ENCODE assay signal across 6 cellular contexts in the genomic region with DNA sequence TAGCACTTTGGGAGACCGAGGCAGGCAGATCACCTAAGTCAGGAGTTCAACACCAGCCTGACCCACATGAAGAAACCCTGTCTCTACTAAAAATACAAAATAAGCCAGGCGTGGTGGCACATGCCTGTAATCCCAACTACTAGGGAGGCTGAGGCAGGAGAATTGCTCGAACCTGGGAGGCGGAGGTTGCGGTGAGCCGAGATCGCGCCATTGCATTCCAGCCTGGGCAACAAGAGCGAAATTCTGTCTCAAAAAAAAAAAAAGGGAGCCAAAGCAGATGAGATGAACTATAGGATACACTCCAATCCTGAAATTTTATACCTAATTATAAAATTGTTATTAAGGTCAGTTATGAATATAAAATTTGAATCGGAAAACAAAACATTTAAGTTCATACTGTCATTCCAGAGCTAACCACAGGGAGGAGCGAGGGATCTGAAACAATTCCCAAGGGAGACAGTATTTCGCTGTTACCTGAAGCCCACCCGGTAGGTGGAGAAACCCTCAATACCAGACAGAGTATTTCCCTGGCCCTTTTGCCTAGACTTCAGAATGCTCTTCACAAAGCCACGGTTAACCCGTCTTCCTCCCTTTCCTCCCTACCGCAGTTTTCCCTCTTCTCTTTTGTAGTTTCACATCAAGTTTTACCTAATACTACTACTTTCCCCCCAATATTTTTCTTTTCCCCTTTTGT.
DNase-seq lines count a peak whose midpoint lies in the region.

No MANE protein-coding gene starts in this region.

- no peaks in the 10 kb centered on the region for H3K9me3 ChIP-seq in endocrine pancreas (ENCODE audit: control insufficient read depth, low read length)

- H3K4me3 ChIP-seq in endocrine pancreas (ENCODE audit: control insufficient read depth, insufficient read depth, low read length), result peak overlapping the region; percentile 67

- H3K27me3 ChIP-seq in endocrine pancreas (ENCODE audit: control insufficient read depth, insufficient read depth, low read length), result no peaks in the 10 kb centered on the region

- no peaks in the 10 kb centered on the region for H3K36me3 ChIP-seq in endocrine pancreas (ENCODE audit: control insufficient read depth, insufficient read depth, low read length)

- no peaks in the 10 kb centered on the region for H3K4me1 ChIP-seq in endocrine pancreas (ENCODE audit: control insufficient read depth, insufficient read depth, low read length)

- DNase-seq in DMS 273 (lab: John Stamatoyannopoulos, UW; ENCODE audit: unreplicated experiment) (peak; percentile 81), DMS 273 treated with DMSO at 0.1 percent for 48 hours (lab: John Stamatoyannopoulos, UW) (no peak), NCI-H526 (lab: John Stamatoyannopoulos, UW) (peak; percentile 76 to 84), retina (peak; percentile 38), OCI-M2 (lab: John Stamatoyannopoulos, UW; ENCODE audit: unreplicated experiment) (no peak)

- peak overlapping the region; percentile 73 for H3K9ac ChIP-seq in endocrine pancreas (ENCODE audit: control insufficient read depth, insufficient read depth, low read length)

Comparison
In these comparisons a context has a peak if more than half of its experiments do, and no peak if none do; other contexts are left out.
1. DNase-seq: peak in DMS 273 (single experiment), NCI-H526 (2 of 2) and retina (single experiment); none in DMS 273 treated with DMSO at 0.1 percent for 48 hours (single experiment) and OCI-M2 (single experiment).